In the genomic region with DNA sequence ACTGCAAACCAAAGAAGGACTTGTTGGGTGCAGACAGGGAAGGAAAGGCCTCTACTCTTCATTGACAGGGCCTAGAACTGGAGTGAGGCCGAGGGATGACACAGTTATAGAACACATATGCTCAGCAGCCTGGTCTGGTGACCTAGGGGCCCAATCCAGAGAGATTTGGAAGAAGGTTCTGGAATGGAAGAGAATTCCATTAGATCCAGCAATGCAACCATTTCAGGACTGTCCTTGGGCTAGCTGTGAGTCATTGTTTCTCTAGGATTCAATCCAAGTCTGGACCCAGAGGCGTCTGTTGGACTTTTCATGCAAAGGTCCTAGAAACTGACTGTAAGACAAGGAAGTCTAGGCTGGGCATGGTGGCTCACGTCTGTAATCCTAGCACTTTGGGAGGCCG, we compare ENCODE assay signal across 12 cellular contexts. TPM values are rescaled to one million over a fixed set of nuclear protein-coding genes. Genes with fewer than 3 reads are reported as not detected.
DNase-seq lines count a peak whose midpoint lies in the region; ATAC-seq and TF ChIP-seq lines count a peak whose summit lies in the region.
"Had no signal": no experiment of that assay in that cellular context is flagged by ENCODE, and none has a peak within 500 bp of the region (broad histone marks: within the 10 kb centered on the region; RNA-seq: fewer than 3 reads in every experiment).

No MANE protein-coding gene starts in this region.

- H3K36me3 Mint-ChIP-seq in MCF 10A (ENCODE audit: insufficient read depth, unreplicated experiment): no peaks in the 10 kb centered on the region

- no peaks in the 10 kb centered on the region for H3K27me3 Mint-ChIP-seq in MCF 10A (ENCODE audit: insufficient read depth, unreplicated experiment)

- no peak overlapping the region for H3K23ac ChIP-seq in neuronal stem cell (ENCODE audit: low read depth, low read length, poor library complexity)

- H3K9me3 ChIP-seq in aorta (ENCODE audit: control insufficient read depth, low read length) (no peaks in the 10 kb centered on the region), neuronal stem cell (replicated peaks in 1 of 2; ENCODE audit: control insufficient read depth in 2 of 2, insufficient read depth in 1 of 2, low read depth in 1 of 2, low read length in 2 of 2) (no peaks in the 10 kb centered on the region), Peyer's patch (no peaks in the 10 kb centered on the region)
- H3K9me3 ChIP-seq: ovary had no signal

- intact Hi-C loops in MCF 10A (cut with micrococcal nuclease) (no loop called here), aorta (cut with DNase I) (no loop called here)

- peaks cover 7% of the 10 kb centered on the region for H3K4me1 Mint-ChIP-seq in MCF 10A (ENCODE audit: insufficient read depth, unreplicated experiment)

- H2AK5ac ChIP-seq in neuronal stem cell (ENCODE audit: low read depth, low read length): no peak overlapping the region

- H3K36me3 ChIP-seq in aorta (ENCODE audit: control insufficient read depth in 1 of 2, insufficient read depth in 2 of 2, low read length in 1 of 2): no peaks in the 10 kb centered on the region
- H3K36me3 ChIP-seq in neuronal stem cell (replicated peaks in 1 of 2; ENCODE audit: control insufficient read depth in 2 of 2, insufficient read depth in 2 of 2, low read length in 2 of 2): no peaks in the 10 kb centered on the region
- no peaks in the 10 kb centered on the region for H3K36me3 ChIP-seq in Peyer's patch
- H3K36me3 ChIP-seq: ovary had no signal

- H3K4me3 ChIP-seq in aorta (ENCODE audit: low read length in 2 of 2): no peak overlapping the region
- H3K4me3 ChIP-seq in neuronal stem cell (ENCODE audit: low read length in 2 of 2): no peak overlapping the region
- no peak overlapping the region for H3K4me3 ChIP-seq in Peyer's patch
- H3K4me3 ChIP-seq: dorsolateral prefrontal cortex, ovary had no signal

- no peak overlapping the region for H3K27ac Mint-ChIP-seq in MCF 10A (ENCODE audit: low read depth, unreplicated experiment)
- H3K27ac Mint-ChIP-seq: activated T-helper 1 cell treated with anti-CD3 and anti-CD28 coated beads, Interleukin-12 subunit alpha, Interleukin-12 subunit beta, Interleukin-2, Interleukin-4 antibody, amounts not matched to agents 30 ng/mL and 10 ng/mL and 1 ng/mL, durations not matched to agents 14 hours and 24 hours and 36 hours had no signal

- H2AFZ ChIP-seq in neuronal stem cell (ENCODE audit: low read length): no peak overlapping the region

- H3K4ac ChIP-seq in neuronal stem cell (ENCODE audit: low read length): no peak overlapping the region

- POLR2A ChIA-PET in MCF 10A (lab: Yijun Ruan, JAX): no interaction called here

- no peaks in the 10 kb centered on the region for H3K9me3 Mint-ChIP-seq in MCF 10A (ENCODE audit: unreplicated experiment)
- H3K9me3 Mint-ChIP-seq: activated T-helper 1 cell treated with anti-CD3 and anti-CD28 coated beads, Interleukin-12 subunit alpha, Interleukin-12 subunit beta, Interleukin-2, Interleukin-4 antibody, amounts not matched to agents 30 ng/mL and 10 ng/mL and 1 ng/mL, durations not matched to agents 14 hours and 24 hours and 36 hours had no signal

- H3K4me2 ChIP-seq in neuronal stem cell (ENCODE audit: insufficient read depth, low read length, poor library complexity, severe bottlenecking): no peak overlapping the region

- no peak overlapping the region for H2BK5ac ChIP-seq in neuronal stem cell (ENCODE audit: low read length)

- no peak overlapping the region for H2BK15ac ChIP-seq in neuronal stem cell (ENCODE audit: low read length)

- H3K4me1 ChIP-seq in aorta (ENCODE audit: control insufficient read depth in 1 of 2, insufficient read depth in 2 of 2, low read length in 2 of 2) (peaks cover 0 to 4% of the 10 kb centered on the region in 2 donors), neuronal stem cell (ENCODE audit: control insufficient read depth in 2 of 2, insufficient read depth in 1 of 2, low read depth in 1 of 2, low read length in 2 of 2) (no peaks in the 10 kb centered on the region), Peyer's patch (no peaks in the 10 kb centered on the region)

- TF ChIP-seq CTCF in MCF 10A (IDR thresholded peaks at IDR 0.05; ENCODE audit: unreplicated experiment) (no peak), Peyer's patch (IDR thresholded peaks at IDR 0.05) (no peak)

- H3K9ac ChIP-seq in neuronal stem cell (ENCODE audit: low read depth, low read length, poor library complexity): no peak overlapping the region

- H2BK12ac ChIP-seq in neuronal stem cell (ENCODE audit: low read length): no peak overlapping the region

- H3K27me3 ChIP-seq in aorta (ENCODE audit: control insufficient read depth in 1 of 2, insufficient read depth in 2 of 2, low read length in 1 of 2) (no peaks in the 10 kb centered on the region), neuronal stem cell (ENCODE audit: control insufficient read depth in 3 of 3, insufficient read depth in 3 of 3, low read depth in 1 of 3, low read length in 3 of 3) (peaks cover 0 to 15% (median 0%) of the 10 kb centered on the region in 3 experiments), Peyer's patch (no peaks in the 10 kb centered on the region)
- H3K27me3 ChIP-seq: dorsolateral prefrontal cortex, ovary had no signal

- no peak overlapping the region for H4K8ac ChIP-seq in neuronal stem cell (ENCODE audit: low read depth, low read length)

- no peak overlapping the region for H2BK120ac ChIP-seq in neuronal stem cell (ENCODE audit: low read depth, low read length)

- peak; percentile 84 for ATAC-seq in aorta (ENCODE audit: low FRiP score)

- H3K14ac ChIP-seq in neuronal stem cell (ENCODE audit: low read length): no peak overlapping the region

- H3K27ac ChIP-seq in aorta (ENCODE audit: low read depth in 1 of 2, low read length in 2 of 2) (peak overlapping the region in 1 of 2 donors; percentile 54), neuronal stem cell (replicated peaks; ENCODE audit: low read length) (no peak overlapping the region), Peyer's patch (no peak overlapping the region)

- H4K91ac ChIP-seq in neuronal stem cell (ENCODE audit: low read depth, low read length, poor library complexity): no peak overlapping the region

- 20 to 30% methylated on average over 4 of the region's 4 CpGs for WGBS in aorta, 2 donors
- WGBS in neuronal stem cell (ENCODE audit: extremely low coverage in 2 of 2, insufficient read length in 2 of 2, insufficient replicate concordance in 1 of 2), 2 donors: no CpG with 5 or more reads among the region's 4 CpGs

- CTCF ChIA-PET in MCF 10A (lab: Yijun Ruan, JAX): interaction anchor here (0.6 kb wide), 2 partner anchors 97 to 421 kb away, joined by 3 read pairs; no protein-coding TSS in a partner anchor

- BruUV-seq in MCF 10A (replicated peaks; lab: Mats Ljungman, UMichigan): no TSS peak

- no peak overlapping the region for H3K4me3 Mint-ChIP-seq in MCF 10A (ENCODE audit: unreplicated experiment)
- H3K4me3 Mint-ChIP-seq: activated T-helper 1 cell treated with anti-CD3 and anti-CD28 coated beads, Interleukin-12 subunit alpha, Interleukin-12 subunit beta, Interleukin-2, Interleukin-4 antibody, amounts not matched to agents 30 ng/mL and 10 ng/mL and 1 ng/mL, durations not matched to agents 14 hours and 24 hours and 36 hours had no signal

- no peak for TF ChIP-seq POLR2A in Peyer's patch (IDR thresholded peaks at IDR 0.05)

- H3K79me1 ChIP-seq in neuronal stem cell (ENCODE audit: low read depth, low read length): peaks cover 2% of the 10 kb centered on the region

- H3K18ac ChIP-seq in neuronal stem cell (ENCODE audit: low read length): no peak overlapping the region

- DNase-seq in HS-5 (ENCODE audit: low read depth): peak; percentile 23
- DNase-seq in MCF 10A (ENCODE audit: unreplicated experiment): peak; percentile 94
- peak; percentile 80 for DNase-seq in hepatic stellate cell (ENCODE audit: low spot score)
- peak in 1 of 2 donors; percentile 61 for DNase-seq in aorta
- DNase-seq in neuronal stem cell (ENCODE audit: low spot score): no peak
- DNase-seq in NCI-H1436 (lab: John Stamatoyannopoulos, UW): no peak
- DNase-seq in Peyer's patch: no peak
- DNase-seq: dorsolateral prefrontal cortex, NCI-H1436 treated with DMSO at 0.1 percent for 48 hours had no signal

RNA-seq across cellular contexts. Expression of gene WIPF3, which starts 59.2 kb away (rescaled TPM):
- total RNA-seq in MCF 10A (2022): not detected in 2 replicates
- 1 to 10 TPM; 2.1 to 2.4 TPM for total RNA-seq in aorta
- 1 to 10 TPM; 3.4 to 4.3 TPM for polyA plus RNA-seq in aorta
- 14.8 TPM for polyA plus RNA-seq in neuronal stem cell (2013, experiment 1 of 2)
- polyA plus RNA-seq in neuronal stem cell (2013, experiment 2 of 2): 15.7 TPM
- total RNA-seq in Peyer's patch: 1 to 10 TPM in 1 of 4 donors, under 1 TPM in 2, not detected in 1; 0.66 to 2.5 (median 0.83) TPM
- total RNA-seq: activated T-helper 1 cell treated with anti-CD3 and anti-CD28 coated beads, Interleukin-12 subunit alpha, Interleukin-12 subunit beta, Interleukin-2, Interleukin-4 antibody, amounts not matched to agents 30 ng/mL and 10 ng/mL and 1 ng/mL, durations not matched to agents 14 hours and 24 hours and 36 hours; G401 had no signal

Comparison
In these comparisons a context has a peak if more than half of its experiments do, and no peak if none do; other contexts are left out.
1. DNase-seq: peak in HS-5 (single experiment), MCF 10A (single experiment) and hepatic stellate cell (single experiment); none in neuronal stem cell (single experiment), NCI-H1436 (single experiment) and Peyer's patch (0 of 3).